ENCODE assay signal across 5 cellular contexts in the genomic region with DNA sequence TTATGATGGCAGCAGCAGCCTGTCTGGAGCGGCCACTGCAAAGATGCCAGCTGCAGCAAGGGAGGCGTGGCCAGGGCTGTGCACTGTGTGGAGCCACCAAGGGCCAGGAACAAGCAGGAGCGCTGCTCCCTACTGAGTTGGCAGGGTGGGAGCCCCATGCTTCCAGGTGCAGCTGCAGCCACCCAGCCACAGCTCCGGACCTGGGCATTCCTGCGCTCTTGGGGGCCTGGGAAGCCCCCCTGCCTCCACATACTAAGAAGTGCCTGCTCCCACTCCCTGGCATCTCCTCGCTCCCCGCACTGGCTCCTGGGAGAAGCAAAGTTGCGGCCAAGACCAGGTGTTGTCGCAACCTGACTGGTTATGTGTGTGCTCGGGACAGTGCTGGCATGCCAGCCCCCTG.
"Had no signal": no experiment of that assay in that cellular context is flagged by ENCODE, and none has a peak within 500 bp of the region (broad histone marks: within the 10 kb centered on the region; RNA-seq: fewer than 3 reads in every experiment).

No MANE protein-coding gene starts in this region.

- H3K4me3 ChIP-seq: GM23338, K562 had no signal

- DNase-seq: H9, HCEC 1CT, IMR-90 had no signal

- ATAC-seq: GM23338, K562 had no signal

- H3K4me2 ChIP-seq: GM23338 had no signal

- H2AFZ ChIP-seq: GM23338 had no signal
